ENCODE assay signal across 9 cellular contexts in the genomic region with DNA sequence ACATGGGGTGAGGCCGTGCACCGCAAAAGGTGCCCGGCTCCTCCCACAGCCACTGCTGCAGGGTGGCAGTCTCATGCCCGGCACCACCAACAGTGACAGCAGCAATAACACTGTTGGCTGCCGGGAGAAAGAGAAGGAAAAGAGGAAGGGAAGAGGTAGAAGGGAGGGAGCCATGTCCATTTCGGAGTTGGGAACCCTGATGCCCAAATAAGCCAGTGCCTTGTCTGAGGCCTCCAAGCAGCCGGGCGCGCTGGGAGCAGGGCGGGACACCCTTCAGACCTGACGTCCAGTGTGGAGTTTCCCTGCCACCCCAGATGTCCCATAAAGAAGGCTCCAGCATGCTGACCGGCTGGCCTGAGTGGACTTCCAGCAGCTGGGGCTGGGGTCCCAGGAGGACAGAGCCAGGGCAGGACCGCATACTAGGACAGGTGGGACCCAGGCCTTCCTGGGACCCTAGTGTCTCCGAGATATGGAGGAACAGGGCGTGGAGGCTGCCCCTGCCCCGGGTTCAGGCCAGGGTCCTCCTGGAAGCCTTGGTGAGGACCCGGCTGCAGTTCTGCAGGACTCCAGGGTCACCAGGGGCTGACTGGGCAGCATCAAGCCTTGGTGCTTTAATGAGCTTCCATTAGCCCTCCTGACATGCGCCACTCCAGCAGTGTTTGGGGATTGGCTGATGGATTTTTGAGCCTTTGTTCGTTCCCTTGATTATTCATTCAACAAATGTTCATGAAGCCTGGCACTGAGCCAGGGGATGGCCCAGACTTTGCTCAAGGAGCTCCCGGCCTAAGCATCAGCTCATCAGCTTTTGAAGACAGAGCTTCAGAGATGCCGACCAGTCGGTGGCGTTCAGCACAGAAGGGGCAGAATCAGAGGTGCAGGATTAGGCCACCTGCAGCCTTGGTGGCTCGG.
A peak's percentile ranks its signal among the peaks of the same experiment; 100 is the strongest.
DNase-seq lines count a peak whose midpoint lies in the region; ATAC-seq and TF ChIP-seq lines count a peak whose summit lies in the region.
"Had no signal": no experiment of that assay in that cellular context is flagged by ENCODE, and none has a peak within 500 bp of the region (broad histone marks: within the 10 kb centered on the region; RNA-seq: fewer than 3 reads in every experiment).

No MANE protein-coding gene starts in this region.

- peak overlapping the region; percentile 53 for H3K27ac Mint-ChIP-seq in activated CD4-positive, alpha-beta T cell treated with anti-CD3 and anti-CD28 coated beads, Interleukin-2, amount 10 ng/mL, durations not matched to agents 24 days and 14 days

- intact Hi-C loops in activated CD4-positive, alpha-beta T cell treated with anti-CD3 and anti-CD28 coated beads, Interleukin-2, amount 10 ng/mL, durations not matched to agents 24 days and 14 days (cut with micrococcal nuclease): no loop called here
- intact Hi-C loops in left cardiac atrium (cut with DNase I): no loop called here

- H3K4me3 ChIP-seq in fibroblast of villous mesenchyme (ENCODE audit: low read depth, low read length): no peak overlapping the region

- no peaks in the 10 kb centered on the region for H3K27me3 Mint-ChIP-seq in activated CD4-positive, alpha-beta T cell treated with anti-CD3 and anti-CD28 coated beads, Interleukin-2, amount 10 ng/mL, durations not matched to agents 24 days and 14 days

- DNase-seq in activated CD4-positive, alpha-beta T cell treated with anti-CD3 and anti-CD28 coated beads, Interleukin-2, amount 10 ng/mL, durations not matched to agents 24 days and 14 days: no peak
- DNase-seq in activated CD4-positive, alpha-beta T cell treated with anti-CD3 and anti-CD28 coated beads for 1 hour: no peak
- peak; percentile 18 for DNase-seq in RKO (ENCODE audit: low spot score)
- peak; percentile 41 for DNase-seq in fibroblast of villous mesenchyme (ENCODE audit: low read depth)
- DNase-seq in retina: peak; percentile 66
- DNase-seq in NCI-H1092 treated with DMSO at 0.1 percent for 48 hours (lab: John Stamatoyannopoulos, UW): no peak
- no peak for DNase-seq in left cardiac atrium
- DNase-seq in superior temporal gyrus (ENCODE audit: extremely low spot score): no peak
- DNase-seq: activated CD4-positive, CD25-positive, alpha-beta regulatory T cell had no signal

- no peak for TF ChIP-seq CTCF in fibroblast of villous mesenchyme (IDR thresholded peaks at IDR 0.05; ENCODE audit: insufficient read depth, low read depth, low read length)

- no peaks in the 10 kb centered on the region for H3K36me3 Mint-ChIP-seq in activated CD4-positive, alpha-beta T cell treated with anti-CD3 and anti-CD28 coated beads, Interleukin-2, amount 10 ng/mL, durations not matched to agents 24 days and 14 days (ENCODE audit: low read depth)

- H3K4me1 Mint-ChIP-seq in activated CD4-positive, alpha-beta T cell treated with anti-CD3 and anti-CD28 coated beads, Interleukin-2, amount 10 ng/mL, durations not matched to agents 24 days and 14 days: peaks cover 9% of the 10 kb centered on the region

- no peak overlapping the region for H3K4me3 Mint-ChIP-seq in activated CD4-positive, alpha-beta T cell treated with anti-CD3 and anti-CD28 coated beads, Interleukin-2, amount 10 ng/mL, durations not matched to agents 24 days and 14 days

- no peak for ATAC-seq in left cardiac atrium

- H3K9me3 Mint-ChIP-seq in activated CD4-positive, alpha-beta T cell treated with anti-CD3 and anti-CD28 coated beads, Interleukin-2, amount 10 ng/mL, durations not matched to agents 24 days and 14 days: no peaks in the 10 kb centered on the region

Comparison
In these comparisons a context has a peak if more than half of its experiments do, and no peak if none do; other contexts are left out.
1. DNase-seq: peak in RKO (single experiment), fibroblast of villous mesenchyme (single experiment) and retina (single experiment); none in activated CD4-positive, alpha-beta T cell treated with anti-CD3 and anti-CD28 coated beads, Interleukin-2, amount 10 ng/mL, durations not matched to agents 24 days and 14 days (single experiment), activated CD4-positive, alpha-beta T cell treated with anti-CD3 and anti-CD28 coated beads for 1 hour (single experiment), NCI-H1092 treated with DMSO at 0.1 percent for 48 hours (single experiment), left cardiac atrium (single experiment) and superior temporal gyrus (single experiment).